ENCODE assay signal across 21 cellular contexts in genomic region chr4:141567326-141567915, GRCh38.
"Had no signal": no experiment of that assay in that cellular context is flagged by ENCODE, and none has a peak within 500 bp of the region (broad histone marks: within the 10 kb centered on the region; RNA-seq: fewer than 3 reads in every experiment).

No MANE protein-coding gene starts in this region.

- DNase-seq: activated CD4-positive, alpha-beta T cell treated with anti-CD3 and anti-CD28 coated beads, Interleukin-2, amount 10 ng/mL, durations not matched to agents 7 days and 5 days; activated CD4-positive, CD25-positive, alpha-beta regulatory T cell; activated CD8-positive, alpha-beta memory T cell treated with anti-CD3 and anti-CD28 coated beads, Interleukin-2, amount 50 U/mL, for 4 hours; activated CD8-positive, alpha-beta T cell treated with anti-CD3 and anti-CD28 coated beads for 36 hours; activated gamma-delta T cell treated with Interleukin-2 at 50 U/mL for 16 hours; activated naive CD4-positive, alpha-beta T cell treated with anti-CD3 and anti-CD28 coated beads, Interleukin-2, amount 10 ng/mL, durations not matched to agents 7 days and 5 days; activated naive CD8-positive, alpha-beta T cell treated with anti-CD3 and anti-CD28 coated beads for 36 hours; activated T-cell treated with anti-CD3 and anti-CD28 coated beads, Interleukin-2, amount 50 U/mL, for 72 hours; brain microvascular endothelial cell; cerebellar nuclear complex; MG63; NCI-H1105; NCI-H1436; NCI-H1694 treated with DMSO at 0.1 percent for 48 hours; NCI-H2029 treated with DMSO at 0.1 percent for 48 hours; NCI-H446 treated with DMSO at 0.1 percent for 48 hours; NCI-H524 treated with DMSO at 0.1 percent for 48 hours; NCI-H748 treated with DMSO at 0.1 percent for 48 hours; T-cell; T-helper 2 cell; T1000 had no signal

- ATAC-seq: activated CD8-positive, alpha-beta T cell treated with anti-CD3 and anti-CD28 coated beads for 36 hours; activated T-cell treated with anti-CD3 and anti-CD28 coated beads, Interleukin-2, amount 50 U/mL, for 72 hours; T-cell had no signal
